Comparison of ENCODE assay signal across 8 cellular contexts in genomic region chr15:69074011-69074842, GRCh38. TPM values are rescaled to one million over a fixed set of nuclear protein-coding genes. Genes with fewer than 3 reads are reported as not detected.
DNase-seq lines count a peak whose midpoint lies in the region; ATAC-seq and TF ChIP-seq lines count a peak whose summit lies in the region.

No MANE protein-coding gene starts in this region.

- 2% methylated on average over 28 to 44 of the region's 44 CpGs for WGBS in endodermal cell (ENCODE audit: insufficient coverage in 1 of 2, insufficient read length in 1 of 2), 2 experiments
- 0% methylated on average over 44 of the region's 44 CpGs for WGBS in aorta, 2 donors

- H3K36me3 ChIP-seq in endodermal cell (ENCODE audit: control insufficient read depth, insufficient read depth, low read length), result no peaks in the 10 kb centered on the region
- no peaks in the 10 kb centered on the region for H3K36me3 ChIP-seq in aorta (ENCODE audit: control insufficient read depth in 1 of 2, insufficient read depth in 2 of 2, low read length in 1 of 2)

- H3K4me1 ChIP-seq in endodermal cell (ENCODE audit: control insufficient read depth, insufficient read depth, low read length), result peaks cover 11% of the 10 kb centered on the region
- H3K4me1 ChIP-seq in aorta (ENCODE audit: control insufficient read depth in 1 of 2, insufficient read depth in 2 of 2, low read length in 2 of 2), result no peaks in the 10 kb centered on the region

- DNase-seq in AG09309 (ENCODE audit: low read depth) (no peak), HFF-Myc (ENCODE audit: extremely low read depth, low read depth) (peak; percentile 22), OCI-M1 (lab: John Stamatoyannopoulos, UW) (peak; percentile 61), endodermal cell (peak; percentile 92), mesothelial cell of epicardium (ENCODE audit: low spot score in 2 of 2, unreplicated experiment in 2 of 2) (peak; percentile 50 to 70), aorta (peak; percentile 61 to 79)

- H3K27me3 ChIP-seq in endodermal cell (ENCODE audit: control insufficient read depth, insufficient read depth, low read length, poor library complexity, severe bottlenecking) (peaks cover 6% of the 10 kb centered on the region), aorta (ENCODE audit: control insufficient read depth in 1 of 2, insufficient read depth in 2 of 2, low read length in 1 of 2) (no peaks in the 10 kb centered on the region)

- H3K9me3 ChIP-seq in endodermal cell (ENCODE audit: control insufficient read depth, low read length) (peaks cover 9% of the 10 kb centered on the region), aorta (ENCODE audit: control insufficient read depth, low read length) (peaks cover 2% of the 10 kb centered on the region)

- peaks cover 24% of the 10 kb centered on the region for H3K4me1 Mint-ChIP-seq in endodermal cell
- peaks cover 11% of the 10 kb centered on the region for H3K4me1 Mint-ChIP-seq in mesothelial cell of epicardium

- peak; percentile 82 for ATAC-seq in aorta (ENCODE audit: low FRiP score)
- no peak for ATAC-seq in GM21528 (IDR thresholded peaks at IDR 0.05; ENCODE audit: low FRiP score, unreplicated experiment)
- no peak for ATAC-seq in GM18498 (IDR thresholded peaks at IDR 0.05; ENCODE audit: unreplicated experiment)

- TF ChIP-seq CTCF in AG09309 (IDR thresholded peaks at IDR 0.05; ENCODE audit: control insufficient read depth, insufficient read depth, low read depth, low read length, missing control alignments), result no peak
- no peak for TF ChIP-seq CTCF in HFF-Myc (IDR thresholded peaks at IDR 0.05; ENCODE audit: low read depth, low read length, missing control alignments)
- peak; percentile 29 for TF ChIP-seq CTCF in endodermal cell (conservative IDR thresholded peaks at IDR 0.05)
- no peak for TF ChIP-seq CTCF in mesothelial cell of epicardium (IDR thresholded peaks at IDR 0.05; ENCODE audit: unreplicated experiment)

- H3K4me3 ChIP-seq in AG09309 (ENCODE audit: control insufficient read depth, low read depth, low read length) (peak overlapping the region; percentile 78), HFF-Myc (replicated peaks; ENCODE audit: low read depth, low read length) (peak overlapping the region; percentile 55), endodermal cell (ENCODE audit: low read length) (peak overlapping the region; percentile 84), aorta (ENCODE audit: low read length in 2 of 2) (peak overlapping the region; percentile 31 to 45)

- intact Hi-C loops in aorta (cut with DNase I), result loop anchor here in 1 of 2 donors (10.0 kb wide), 1 partner anchor 91 kb away; the partner anchor contains the start of gene GLCE

- H3K36me3 Mint-ChIP-seq in endodermal cell (ENCODE audit: low read depth) (no peaks in the 10 kb centered on the region), mesothelial cell of epicardium (no peaks in the 10 kb centered on the region)

- H3K27me3 Mint-ChIP-seq in endodermal cell (ENCODE audit: insufficient read depth) (peaks cover 11% of the 10 kb centered on the region), mesothelial cell of epicardium (ENCODE audit: low read depth) (peaks cover 1% of the 10 kb centered on the region)

- peak overlapping the region; percentile 51 for H3K9ac ChIP-seq in endodermal cell (ENCODE audit: extremely low read depth, low read length, poor library complexity, severe bottlenecking)

- no peak overlapping the region for H3K27ac ChIP-seq in endodermal cell (ENCODE audit: low read depth, low read length)
- H3K27ac ChIP-seq in aorta (ENCODE audit: low read depth in 1 of 2, low read length in 2 of 2), result no peak overlapping the region

- peak overlapping the region; percentile 70 for H3K4me3 Mint-ChIP-seq in endodermal cell
- H3K4me3 Mint-ChIP-seq in mesothelial cell of epicardium, result peak overlapping the region; percentile 74

- H3K27ac Mint-ChIP-seq in endodermal cell, result peak overlapping the region; percentile 68
- H3K27ac Mint-ChIP-seq in mesothelial cell of epicardium, result peak overlapping the region; percentile 77

- H3K9me3 Mint-ChIP-seq in endodermal cell, result peaks cover 19% of the 10 kb centered on the region
- H3K9me3 Mint-ChIP-seq in mesothelial cell of epicardium, result peaks cover 4% of the 10 kb centered on the region

RNA-seq across cellular contexts. Expression of gene NOX5, which starts 59.7 kb away (rescaled TPM):
- total RNA-seq in endodermal cell (not detected), mesothelial cell of epicardium (0.07 to 0.20 TPM (median 0.14 TPM) in 3 replicates), aorta (under 1 TPM; 0.18 to 0.19 TPM)
- 0.11 TPM for polyA plus RNA-seq in endodermal cell (2013, experiment 1 of 2)
- not detected for polyA plus RNA-seq in endodermal cell (2013, experiment 2 of 2)
- under 1 TPM in 1 of 2 donors, not detected in 1; 0.23 TPM for polyA plus RNA-seq in aorta
